In the genomic region with DNA sequence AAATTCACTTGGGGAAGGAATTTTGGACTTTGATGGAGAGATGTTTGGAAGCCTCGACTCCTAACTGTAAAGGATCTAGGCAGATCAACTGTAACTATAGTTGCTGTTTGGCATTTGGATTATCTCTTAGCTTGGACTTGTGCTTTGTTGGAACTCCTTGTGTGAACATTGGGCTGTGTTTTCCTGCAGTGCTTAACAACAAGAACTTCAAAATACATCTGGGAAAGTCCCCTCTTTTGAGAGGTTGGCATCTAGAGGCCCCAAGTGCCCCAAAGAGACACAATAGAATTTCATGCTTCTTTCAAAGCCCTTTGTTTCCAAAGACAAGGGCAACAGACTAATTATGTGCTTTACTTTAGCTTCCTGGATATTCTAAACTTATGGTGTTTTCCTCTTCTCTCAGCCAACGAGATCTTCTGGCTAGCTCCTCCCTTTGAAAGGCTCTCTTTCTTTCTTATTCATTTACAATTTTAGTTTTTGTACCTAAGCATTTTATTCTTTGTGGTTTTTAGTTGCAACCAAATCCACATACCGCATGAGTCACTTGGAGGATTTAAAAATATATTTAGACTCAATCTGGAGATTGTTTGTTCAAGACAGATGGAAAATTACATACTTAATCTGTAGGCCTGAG, we compare ENCODE assay signal across 16 cellular contexts. TPM values are rescaled to one million over a fixed set of nuclear protein-coding genes. Genes with fewer than 3 reads are reported as not detected.
DNase-seq lines count a peak whose midpoint lies in the region; ATAC-seq and FAIRE-seq lines count a peak whose summit lies in the region.
"Had no signal": no experiment of that assay in that cellular context is flagged by ENCODE, and none has a peak within 500 bp of the region (broad histone marks: within the 10 kb centered on the region; RNA-seq: fewer than 3 reads in every experiment).

No MANE protein-coding gene starts in this region.

- peaks cover 15% of the 10 kb centered on the region for H3K9me3 ChIP-seq in adipocyte (ENCODE audit: control insufficient read depth, low read length)

- H3K9ac ChIP-seq in adipocyte (ENCODE audit: low read length): no peak overlapping the region

- no peak overlapping the region for H3K4me3 Mint-ChIP-seq in activated T-cell treated with anti-CD3 and anti-CD28 coated beads, Interleukin-2, amount 50 U/mL, for 72 hours
- H3K4me3 Mint-ChIP-seq in activated T-cell treated with anti-CD3 and anti-CD28 coated beads, Interleukin-2, amount 50 U/mL, for 24 hours: no peak overlapping the region
- H3K4me3 Mint-ChIP-seq: dendritic cell treated with granulocyte-macrophage colony-stimulating factor and Interleukin-4, amounts not matched to agents 40 ng/mL and 50 ng/mL, for 4 days; mesothelial cell of epicardium had no signal

- ATAC-seq in activated T-cell treated with anti-CD3 and anti-CD28 coated beads, Interleukin-2, amount 50 U/mL, for 72 hours (replicated peaks in 1 of 2): peak in 1 of 2 donors; percentile 26
- ATAC-seq: activated CD4-positive, CD25-positive, alpha-beta regulatory T cell treated with anti-CD3 and anti-CD28 coated beads, Interleukin-2, amount 50 U/mL, for 24 hours; right cardiac atrium had no signal

- FAIRE-seq in urothelium cell line (lab: Jason Lieb, UNC): no peak
- FAIRE-seq: G401.6 had no signal

- no peak for DNase-seq in activated T-cell treated with anti-CD3 and anti-CD28 coated beads, Interleukin-2, amount 50 U/mL, for 72 hours
- no peak for DNase-seq in activated T-cell treated with anti-CD3 and anti-CD28 coated beads, Interleukin-2, amount 50 U/mL, for 24 hours
- DNase-seq in adipocyte (ENCODE audit: low read depth) (peak; percentile 71), fibroblast of peridontal ligament (ENCODE audit: extremely low read depth) (peak; percentile 59), urothelium cell line (ENCODE audit: low spot score) (peak; percentile 30), SIG-M5 treated with dmso at 0.1 percent for 504 hours (lab: John Stamatoyannopoulos, UW; ENCODE audit: unreplicated experiment) (no peak), SKM-1 (lab: John Stamatoyannopoulos, UW; ENCODE audit: unreplicated experiment) (no peak), islet precursor cell (no peak)
- DNase-seq: AML-193, NCI-H510A treated with DMSO at 0.1 percent for 48 hours, right cardiac atrium, SHP77 treated with DMSO at 0.1 percent for 48 hours had no signal

- H3K36me3 ChIP-seq in adipocyte (ENCODE audit: control insufficient read depth, insufficient read depth, low read length, severe bottlenecking): no peaks in the 10 kb centered on the region

- peak overlapping the region; percentile 17 for H3K27ac Mint-ChIP-seq in activated T-cell treated with anti-CD3 and anti-CD28 coated beads, Interleukin-2, amount 50 U/mL, for 72 hours
- no peak overlapping the region for H3K27ac Mint-ChIP-seq in activated T-cell treated with anti-CD3 and anti-CD28 coated beads, Interleukin-2, amount 50 U/mL, for 24 hours
- H3K27ac Mint-ChIP-seq: dendritic cell treated with granulocyte-macrophage colony-stimulating factor and Interleukin-4, amounts not matched to agents 40 ng/mL and 50 ng/mL, for 4 days; mesothelial cell of epicardium had no signal

- H3K9me3 Mint-ChIP-seq in activated T-cell treated with anti-CD3 and anti-CD28 coated beads, Interleukin-2, amount 50 U/mL, for 72 hours: no peaks in the 10 kb centered on the region
- H3K9me3 Mint-ChIP-seq in activated T-cell treated with anti-CD3 and anti-CD28 coated beads, Interleukin-2, amount 50 U/mL, for 24 hours: peaks cover 3% of the 10 kb centered on the region

- H3K36me3 Mint-ChIP-seq in activated T-cell treated with anti-CD3 and anti-CD28 coated beads, Interleukin-2, amount 50 U/mL, for 72 hours (ENCODE audit: insufficient read depth in 2 of 2): peaks cover 0 to 2% of the 10 kb centered on the region in 2 donors
- no peaks in the 10 kb centered on the region for H3K36me3 Mint-ChIP-seq in activated T-cell treated with anti-CD3 and anti-CD28 coated beads, Interleukin-2, amount 50 U/mL, for 24 hours (ENCODE audit: low read depth)

- peaks cover 4% of the 10 kb centered on the region for H3K27me3 Mint-ChIP-seq in activated T-cell treated with anti-CD3 and anti-CD28 coated beads, Interleukin-2, amount 50 U/mL, for 72 hours (ENCODE audit: low read depth)
- peaks cover 2% of the 10 kb centered on the region for H3K27me3 Mint-ChIP-seq in activated T-cell treated with anti-CD3 and anti-CD28 coated beads, Interleukin-2, amount 50 U/mL, for 24 hours
- H3K27me3 Mint-ChIP-seq: dendritic cell treated with granulocyte-macrophage colony-stimulating factor and Interleukin-4, amounts not matched to agents 40 ng/mL and 50 ng/mL, for 4 days had no signal

- H3K4me1 ChIP-seq in adipocyte (ENCODE audit: control insufficient read depth, insufficient read depth, low read length): peaks cover 11% of the 10 kb centered on the region

- no peaks in the 10 kb centered on the region for H3K27me3 ChIP-seq in adipocyte (replicated peaks; ENCODE audit: control insufficient read depth, insufficient read depth, low read length)

- H3K4me1 Mint-ChIP-seq in activated T-cell treated with anti-CD3 and anti-CD28 coated beads, Interleukin-2, amount 50 U/mL, for 72 hours (ENCODE audit: low read depth): peaks cover 5% of the 10 kb centered on the region
- H3K4me1 Mint-ChIP-seq in activated T-cell treated with anti-CD3 and anti-CD28 coated beads, Interleukin-2, amount 50 U/mL, for 24 hours (ENCODE audit: low read depth): peaks cover 9% of the 10 kb centered on the region

- H3K4me3 ChIP-seq in adipocyte (ENCODE audit: low read length): no peak overlapping the region

RNA-seq across cellular contexts. Expression of gene ABCA13, which starts 11.6 kb away (rescaled TPM):
- total RNA-seq in activated T-cell treated with anti-CD3 and anti-CD28 coated beads, Interleukin-2, amount 50 U/mL, for 72 hours: not detected
- total RNA-seq: right cardiac atrium had no signal

Comparison
In these comparisons a context has a peak if more than half of its experiments do, and no peak if none do; other contexts are left out.
1. DNase-seq: peak in adipocyte (single experiment), fibroblast of peridontal ligament (single experiment) and urothelium cell line (single experiment); none in activated T-cell treated with anti-CD3 and anti-CD28 coated beads, Interleukin-2, amount 50 U/mL, for 72 hours (0 of 2), activated T-cell treated with anti-CD3 and anti-CD28 coated beads, Interleukin-2, amount 50 U/mL, for 24 hours (single experiment), SIG-M5 treated with dmso at 0.1 percent for 504 hours (single experiment), SKM-1 (single experiment) and islet precursor cell (single experiment).